In genomic region chr7:136179829-136180721, GRCh38 we compare ENCODE assay signal across 18 cellular contexts.
A peak's percentile ranks its signal among the peaks of the same experiment; 100 is the strongest.
DNase-seq lines count a peak whose midpoint lies in the region; ATAC-seq, FAIRE-seq and TF ChIP-seq lines count a peak whose summit lies in the region.
"Had no signal": no experiment of that assay in that cellular context is flagged by ENCODE, and none has a peak within 500 bp of the region (broad histone marks: within the 10 kb centered on the region; RNA-seq: fewer than 3 reads in every experiment).

No MANE protein-coding gene starts in this region.

- 0 out of 22 replicates have a peak, but pooled peaks cover 0 to 5% (median 0%) of the 10 kb centered on the region in 11 experiments for H3K9me3 ChIP-seq in BLaER1 treated with 17β-estradiol and CSF1 and Interleukin-3, amounts not matched to agents 10 nM and 100 nM (replicated peaks in 1 of 11)
- H3K9me3 ChIP-seq in HEK293 (ENCODE audit: control insufficient read depth, insufficient read depth, low read depth, low read length) (no peaks in the 10 kb centered on the region), SK-N-SH (no peaks in the 10 kb centered on the region)

- H3K36me3 ChIP-seq in BLaER1 treated with 17β-estradiol and CSF1 and Interleukin-3, amounts not matched to agents 10 nM and 100 nM = no peaks in the 10 kb centered on the region
- H3K36me3 ChIP-seq in HEK293 (ENCODE audit: control insufficient read depth in 2 of 2, insufficient read depth in 1 of 2, low read length in 2 of 2) = no peaks in the 10 kb centered on the region
- no peaks in the 10 kb centered on the region for H3K36me3 ChIP-seq in SK-N-SH (replicated peaks in 1 of 2; ENCODE audit: control insufficient read depth in 1 of 2, insufficient read depth in 2 of 2, low read length in 1 of 2)

- CTCF ChIA-PET in HEK293 (lab: Yijun Ruan, JAX) (interaction anchor here (0.7 kb wide), 1 partner anchor 37 kb away, joined by 3 read pairs; no protein-coding TSS in a partner anchor), SK-N-SH (lab: Yijun Ruan, JAX) (interaction anchor here (0.8 to 1.7 kb wide), 3 partner anchors 11 to 216 kb away, joined by 3 to 4 read pairs (median 3); no protein-coding TSS in a partner anchor)
- CTCF ChIA-PET in activated CD4-positive, alpha-beta memory T cell treated with anti-CD3 and anti-CD28 coated beads for 36 hours (lab: Charles Lee) = no interaction called here

- H3K4me3 Mint-ChIP-seq in activated CD4-positive, alpha-beta memory T cell treated with anti-CD3 and anti-CD28 coated beads for 36 hours = no peak overlapping the region

- DNase-seq in SK-N-SH (peak; percentile 31), left ventricle myocardium superior (no peak), D721Med (ENCODE audit: insufficient read length, low spot score) (no peak), DMS 273 treated with DMSO at 0.1 percent for 48 hours (lab: John Stamatoyannopoulos, UW) (no peak)
- DNase-seq in activated CD4-positive, alpha-beta memory T cell treated with anti-CD3 and anti-CD28 coated beads for 36 hours = no peak
- DNase-seq: CD4-positive, alpha-beta memory T cell; GM23248; NCI-H1436 treated with DMSO at 0.1 percent for 48 hours; NCI-H2081 treated with DMSO at 0.1 percent for 48 hours; NCI-H345; NCI-H526; SW 1271 had no signal

- peaks cover 4% of the 10 kb centered on the region for H3K36me3 Mint-ChIP-seq in activated CD4-positive, alpha-beta memory T cell treated with anti-CD3 and anti-CD28 coated beads for 36 hours

- H3K4me3 ChIP-seq in BLaER1 treated with 17β-estradiol and CSF1 and Interleukin-3, amounts not matched to agents 10 nM and 100 nM = no peak overlapping the region
- H3K4me3 ChIP-seq in HEK293 (ENCODE audit: low read depth, low read length) = no peak overlapping the region
- H3K4me3 ChIP-seq in SK-N-SH (ENCODE audit: low read depth in 2 of 2, low read length in 1 of 2) = no peak overlapping the region
- H3K4me3 ChIP-seq: GM12878, GM23248 had no signal

- POLR2A ChIA-PET in HEK293 (lab: Yijun Ruan, JAX) = no interaction called here
- POLR2A ChIA-PET in SK-N-SH (lab: Yijun Ruan, JAX) = no interaction called here
- POLR2A ChIA-PET in activated CD4-positive, alpha-beta memory T cell treated with anti-CD3 and anti-CD28 coated beads for 36 hours (lab: Charles Lee) = no interaction called here

- H3K9me3 Mint-ChIP-seq in activated CD4-positive, alpha-beta memory T cell treated with anti-CD3 and anti-CD28 coated beads for 36 hours = no peaks in the 10 kb centered on the region

- no peak for TF ChIP-seq RAD21 in SK-N-SH (IDR thresholded peaks at IDR 0.05; ENCODE audit: low read length)

- peaks cover 0 to 3% (median 0%) of the 10 kb centered on the region in 11 experiments; a peak in 2 of 22 replicates for H4K20me1 ChIP-seq in BLaER1 treated with 17β-estradiol and CSF1 and Interleukin-3, amounts not matched to agents 10 nM and 100 nM
- H4K20me1 ChIP-seq in SK-N-SH (ENCODE audit: insufficient read depth) = no peaks in the 10 kb centered on the region

- no peak for TF ChIP-seq CTCF in HEK293 (tag by site-specific recombination; IDR thresholded peaks at IDR 0.05)
- TF ChIP-seq CTCF in SK-N-SH (IDR thresholded peaks at IDR 0.05) = no peak
- no peak for TF ChIP-seq CTCF in D721Med (IDR thresholded peaks at IDR 0.05; ENCODE audit: insufficient read depth, missing control alignments)

- H3K27ac Mint-ChIP-seq in activated CD4-positive, alpha-beta memory T cell treated with anti-CD3 and anti-CD28 coated beads for 36 hours = no peak overlapping the region

- intact Hi-C loops in left ventricle myocardium superior (cut with micrococcal nuclease) = no loop called here
- intact Hi-C loops in activated CD4-positive, alpha-beta memory T cell treated with anti-CD3 and anti-CD28 coated beads for 36 hours (cut with micrococcal nuclease) = loop anchor here (10.0 kb wide), 1 partner anchor 155 kb away; no protein-coding TSS in a partner anchor

- H3K27me3 ChIP-seq in BLaER1 treated with 17β-estradiol and CSF1 and Interleukin-3, amounts not matched to agents 10 nM and 100 nM = peaks cover 0 to 28% (median 14%) of the 10 kb centered on the region in 11 experiments; a peak in 13 of 22 replicates
- H3K27me3 ChIP-seq in SK-N-SH (ENCODE audit: insufficient read depth) = no peaks in the 10 kb centered on the region

- H3K9ac ChIP-seq in BLaER1 treated with 17β-estradiol and CSF1 and Interleukin-3, amounts not matched to agents 10 nM and 100 nM = no peak overlapping the region
- no peak overlapping the region for H3K9ac ChIP-seq in SK-N-SH
- H3K9ac ChIP-seq: GM23248 had no signal

- no peak for FAIRE-seq in D721Med (lab: Jason Lieb, UNC)
- FAIRE-seq: G401.6, GM12878 had no signal

- H3K4me2 ChIP-seq in BLaER1 treated with 17β-estradiol and CSF1 and Interleukin-3, amounts not matched to agents 10 nM and 100 nM = peak overlapping the region in 9 of 11 experiments; percentile 13 to 77 (median 58); a peak in 17 of 22 replicates
- no peak overlapping the region for H3K4me2 ChIP-seq in SK-N-SH

- TF ChIP-seq EP300 in SK-N-SH (IDR thresholded peaks at IDR 0.05; ENCODE audit: borderline replicate concordance in 1 of 2, low read depth in 1 of 2, low read length in 1 of 2) = peak in 1 of 2 experiments; percentile 85; a peak in 2 of 4 replicates

- peak; percentile 91 for ATAC-seq in left ventricle myocardium superior
- ATAC-seq in GM18520 (IDR thresholded peaks at IDR 0.05; ENCODE audit: unreplicated experiment) = no peak
- ATAC-seq: GM12878, HCT116 had no signal

- WGBS in SK-N-SH (ENCODE audit: low lambda C conversion rate) = 11% methylated on average over 5 of the region's 5 CpGs

- H3K9me2 ChIP-seq in SK-N-SH = no peaks in the 10 kb centered on the region

- H3K4me1 Mint-ChIP-seq in activated CD4-positive, alpha-beta memory T cell treated with anti-CD3 and anti-CD28 coated beads for 36 hours (ENCODE audit: low read depth) = peaks cover 5% of the 10 kb centered on the region

- no peaks in the 10 kb centered on the region for H3K79me2 ChIP-seq in SK-N-SH (ENCODE audit: insufficient read depth)

- H3K27ac ChIP-seq in BLaER1 treated with 17β-estradiol and CSF1 and Interleukin-3, amounts not matched to agents 10 nM and 100 nM = no peak overlapping the region
- no peak overlapping the region for H3K27ac ChIP-seq in HEK293 (ENCODE audit: extremely low read depth, low read depth, low read length)
- H3K27ac ChIP-seq in SK-N-SH (ENCODE audit: low read depth in 2 of 2, low read length in 1 of 2) = no peak overlapping the region
- H3K27ac ChIP-seq: GM23248 had no signal

- no peaks in the 10 kb centered on the region for H3F3A ChIP-seq in SK-N-SH (replicated peaks; ENCODE audit: insufficient read depth)

- H3K27me3 Mint-ChIP-seq in activated CD4-positive, alpha-beta memory T cell treated with anti-CD3 and anti-CD28 coated beads for 36 hours = no peaks in the 10 kb centered on the region
- H3K27me3 Mint-ChIP-seq: CD4-positive, alpha-beta memory T cell had no signal

- H2AFZ ChIP-seq in SK-N-SH (ENCODE audit: low read depth) = no peak overlapping the region
- H2AFZ ChIP-seq: GM23248 had no signal

- peaks cover 0 to 22% (median 15%) of the 10 kb centered on the region in 10 experiments; a peak in 14 of 20 replicates for H3K4me1 ChIP-seq in BLaER1 treated with 17β-estradiol and CSF1 and Interleukin-3, amounts not matched to agents 10 nM and 100 nM
- H3K4me1 ChIP-seq in HEK293 (ENCODE audit: control insufficient read depth, insufficient read depth, low read length) (no peaks in the 10 kb centered on the region), SK-N-SH (ENCODE audit: control insufficient read depth in 1 of 2, insufficient read depth in 2 of 2, low read depth in 1 of 2, low read length in 1 of 2) (peaks cover 0 to 11% of the 10 kb centered on the region in 2 experiments; a peak in 2 of 4 replicates)

TF ChIP-seq in HEK293, 187 proteins besides CTCF, POLR2A, EP300 and RAD21:
- no peak for TF ChIP-seq SALL2 (tag by site-specific recombination; IDR thresholded peaks at IDR 0.05; ENCODE audit: borderline replicate concordance)
- TF ChIP-seq, protein P1, sequence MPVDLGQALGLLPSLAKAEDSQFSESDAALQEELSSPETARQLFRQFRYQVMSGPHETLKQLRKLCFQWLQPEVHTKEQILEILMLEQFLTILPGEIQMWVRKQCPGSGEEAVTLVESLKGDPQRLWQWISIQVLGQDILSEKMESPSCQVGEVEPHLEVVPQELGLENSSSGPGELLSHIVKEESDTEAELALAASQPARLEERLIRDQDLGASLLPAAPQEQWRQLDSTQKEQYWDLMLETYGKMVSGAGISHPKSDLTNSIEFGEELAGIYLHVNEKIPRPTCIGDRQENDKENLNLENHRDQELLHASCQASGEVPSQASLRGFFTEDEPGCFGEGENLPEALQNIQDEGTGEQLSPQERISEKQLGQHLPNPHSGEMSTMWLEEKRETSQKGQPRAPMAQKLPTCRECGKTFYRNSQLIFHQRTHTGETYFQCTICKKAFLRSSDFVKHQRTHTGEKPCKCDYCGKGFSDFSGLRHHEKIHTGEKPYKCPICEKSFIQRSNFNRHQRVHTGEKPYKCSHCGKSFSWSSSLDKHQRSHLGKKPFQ (tag by site-specific recombination; IDR thresholded peaks at IDR 0.05) = peak; percentile 71; the same call in 1 of the 2 replicates
- 0 out of 2 replicates have a peak, but pooled peaks have one; percentile 14 for TF ChIP-seq ZNF335 (tag by site-specific recombination; conservative IDR thresholded peaks at IDR 0.05)

TF ChIP-seq in SK-N-SH, 30 proteins besides CTCF, POLR2A, EP300 and RAD21:
- TF ChIP-seq SMC3 (IDR thresholded peaks at IDR 0.05; ENCODE audit: low read depth, low read length) (no peak), TEAD4 (IDR thresholded peaks at IDR 0.05; ENCODE audit: borderline replicate concordance, insufficient read depth) (no peak), GATA2 (CRISPR knock-in tag; IDR thresholded peaks at IDR 0.05) (0 out of 2 replicates have a peak, but pooled peaks have one; percentile 28), RXRA (IDR thresholded peaks at IDR 0.05; ENCODE audit: borderline replicate concordance, low read depth) (no peak), TCF12 (IDR thresholded peaks at IDR 0.05) (0 out of 2 replicates have a peak, but pooled peaks have one; percentile 24), RCOR1 (IDR thresholded peaks at IDR 0.05; ENCODE audit: low read length) (peak; percentile 73), ZBTB33 (IDR thresholded peaks at IDR 0.05; ENCODE audit: borderline replicate concordance, low read depth) (no peak)
TF ChIP-seq in SK-N-SH: peak in this region for 3.
